In genomic region chr11:14643697-14644395, GRCh38 we compare ENCODE assay signal across 1 cellular context.
TF ChIP-seq lines count a peak whose summit lies in the region.

PDE3B (plus strand) TSS chr11:14643804; CDS start chr11:14644076, 272 bp downstream.

TF ChIP-seq in HepG2, 621 proteins besides CTCF, POLR2A, EP300 and RAD21 (continued from another document and continues in another):
- peak; percentile 20; the same call in 1 of the 2 replicates for TF ChIP-seq FOXP4 (CRISPR knock-in tag; IDR thresholded peaks at IDR 0.05)
- TF ChIP-seq PRDM10 (CRISPR knock-in tag; IDR thresholded peaks at IDR 0.05; ENCODE audit: low read depth), result no peak
- TF ChIP-seq NFKB2 (CRISPR knock-in tag; IDR thresholded peaks at IDR 0.05; ENCODE audit: borderline replicate concordance), result peak; percentile 20; the same call in 1 of the 2 replicates
- peak; percentile 48 for TF ChIP-seq SRSF1 (optimal IDR thresholded peaks at IDR 0.05; ENCODE audit: low read depth, low read length)
- TF ChIP-seq RELA (CRISPR knock-in tag; IDR thresholded peaks at IDR 0.05), result no peak
- no peak for TF ChIP-seq SIX1 (CRISPR knock-in tag; IDR thresholded peaks at IDR 0.05; ENCODE audit: borderline replicate concordance)
- TF ChIP-seq PHF8 (CRISPR knock-in tag; IDR thresholded peaks at IDR 0.05), result peak; percentile 52
- TF ChIP-seq ZNF749 (CRISPR knock-in tag; IDR thresholded peaks at IDR 0.05; ENCODE audit: borderline replicate concordance), result peak; percentile 44; the same call in 1 of the 2 replicates
- TF ChIP-seq ARNT2 (CRISPR knock-in tag; IDR thresholded peaks at IDR 0.05; ENCODE audit: low read depth), result peak; percentile 27; the same call in 1 of the 2 replicates
- TF ChIP-seq HNRNPH1 (optimal IDR thresholded peaks at IDR 0.05; ENCODE audit: low read depth, low read length), result no peak
- no peak for TF ChIP-seq REXO4 (CRISPR knock-in tag; IDR thresholded peaks at IDR 0.05; ENCODE audit: borderline replicate concordance)
- no peak for TF ChIP-seq PAXIP1 (CRISPR knock-in tag; conservative IDR thresholded peaks at IDR 0.05)
- no peak for TF ChIP-seq MAFK (conservative IDR thresholded peaks at IDR 0.05 in 1 of 2, IDR thresholded peaks at IDR 0.05 in 1 of 2; ENCODE audit: low read length in 2 of 2)
- peak; percentile 25 for TF ChIP-seq YY1 (IDR thresholded peaks at IDR 0.05; ENCODE audit: insufficient read depth, insufficient replicate concordance, low read depth, low read length)
- TF ChIP-seq SRF (IDR thresholded peaks at IDR 0.05; ENCODE audit: low read depth, low read length), result no peak
- 0 out of 3 replicates have a peak, but pooled peaks have one; percentile 28 for TF ChIP-seq MXI1 (IDR thresholded peaks at IDR 0.05; ENCODE audit: borderline replicate concordance, low read depth, low read length)
- no peak for TF ChIP-seq AHDC1 (CRISPR knock-in tag; IDR thresholded peaks at IDR 0.05; ENCODE audit: borderline replicate concordance)
- peak; percentile 9; the same call in 1 of the 2 replicates for TF ChIP-seq CREB3 (CRISPR knock-in tag; IDR thresholded peaks at IDR 0.05)
- TF ChIP-seq ZNF431 (CRISPR knock-in tag; IDR thresholded peaks at IDR 0.05; ENCODE audit: borderline replicate concordance, low read depth), result 0 out of 2 replicates have a peak, but pooled peaks have one; percentile 39
- no peak for TF ChIP-seq ZNF276 (CRISPR knock-in tag; IDR thresholded peaks at IDR 0.05; ENCODE audit: low read depth)
- no peak for TF ChIP-seq DMTF1 (CRISPR knock-in tag; IDR thresholded peaks at IDR 0.05)
- no peak for TF ChIP-seq ZNF251 (CRISPR knock-in tag; IDR thresholded peaks at IDR 0.05)
- TF ChIP-seq ZNF614 (CRISPR knock-in tag; IDR thresholded peaks at IDR 0.05; ENCODE audit: borderline replicate concordance), result peak; percentile 22; the same call in 1 of the 2 replicates
- no peak for TF ChIP-seq NR2C2 (CRISPR knock-in tag; IDR thresholded peaks at IDR 0.05; ENCODE audit: borderline replicate concordance)
- peak; percentile 28; the same call in 1 of the 2 replicates for TF ChIP-seq ZNF564 (CRISPR knock-in tag; IDR thresholded peaks at IDR 0.05)
- peak; percentile 70; the same call in 1 of the 2 replicates for TF ChIP-seq ZBTB42 (CRISPR knock-in tag; IDR thresholded peaks at IDR 0.05)
- no peak for TF ChIP-seq ZNF577 (CRISPR knock-in tag; IDR thresholded peaks at IDR 0.05; ENCODE audit: borderline replicate concordance, low read depth)
- TF ChIP-seq ZNF234 (CRISPR knock-in tag; conservative IDR thresholded peaks at IDR 0.05), result peak; percentile 67; the same call in 1 of the 2 replicates
- TF ChIP-seq ZNF281 (CRISPR knock-in tag; IDR thresholded peaks at IDR 0.05; ENCODE audit: borderline replicate concordance), result peak; percentile 1; the same call in 1 of the 2 replicates
- TF ChIP-seq ZNF543 (CRISPR knock-in tag; IDR thresholded peaks at IDR 0.05), result peak; percentile 72; the same call in 1 of the 2 replicates
- no peak for TF ChIP-seq NBN (conservative IDR thresholded peaks at IDR 0.05)
